In genomic region chr10:11472158-11472753, GRCh38 we compare ENCODE assay signal across 8 cellular contexts.
DNase-seq lines count a peak whose midpoint lies in the region; ATAC-seq and TF ChIP-seq lines count a peak whose summit lies in the region.

No MANE protein-coding gene starts in this region.

- H3K56ac ChIP-seq in mesendoderm (ENCODE audit: low read length) = no peak overlapping the region

- no peak overlapping the region for H2BK5ac ChIP-seq in mesendoderm (ENCODE audit: low read length)

- H2BK120ac ChIP-seq in mesendoderm (ENCODE audit: low read depth, low read length) = no peak overlapping the region

- no CpG with 5 or more reads among the region's 8 CpGs for WGBS in mesendoderm (ENCODE audit: extremely low coverage, insufficient coverage, low lambda C conversion rate)

- H3K18ac ChIP-seq in mesendoderm (ENCODE audit: low read length) = no peak overlapping the region

- ATAC-seq in HG02678 (IDR thresholded peaks at IDR 0.05; ENCODE audit: unreplicated experiment) = peak; percentile 84

- no peak overlapping the region for H3K9ac ChIP-seq in mesendoderm (ENCODE audit: low read length)

- H3K23ac ChIP-seq in mesendoderm (ENCODE audit: low read length) = no peak overlapping the region

- DNase-seq in GM13977 (ENCODE audit: low spot score) (peak; percentile 69), NCI-H2227 treated with DMSO at 0.1 percent for 48 hours (lab: John Stamatoyannopoulos, UW) (peak; percentile 62), ecto neural progenitor cell (ENCODE audit: low spot score) (peak; percentile 82), mesendoderm (peak; percentile 83), cortex of kidney (lab: John Stamatoyannopoulos, UW) (no peak)
- DNase-seq in activated CD4-positive, alpha-beta T cell treated with anti-CD3 and anti-CD28 coated beads, Interleukin-2, amount 50 U/mL, for 4 hours = peak; percentile 60 to 71
- DNase-seq in stimulated activated CD8-positive, alpha-beta memory T cell treated with anti-CD3 and anti-CD28 coated beads, Interleukin-2, amount 100 ng/mL, for 48 hours (ENCODE audit: low read depth in 2 of 2) = peak; percentile 43 to 48

- in situ Hi-C loops in GM13977 (cut with MboI; ENCODE audit: low pct_unique_long_range_greater_than_20kb, low sequenced_read_pairs, unreplicated experiment) = no loop called here

- TF ChIP-seq CTCF in GM13977 (IDR thresholded peaks at IDR 0.05; ENCODE audit: extremely low read depth, insufficient read depth, missing control alignments) = peak; percentile 90

- H3K4me2 ChIP-seq in mesendoderm (ENCODE audit: low read length) = no peak overlapping the region

- no peak overlapping the region for H3K4ac ChIP-seq in mesendoderm (ENCODE audit: low read depth, low read length)

- no peak overlapping the region for H2AK5ac ChIP-seq in mesendoderm (ENCODE audit: low read length)

- H4K8ac ChIP-seq in mesendoderm (ENCODE audit: low read depth, low read length) = no peak overlapping the region

- no peak overlapping the region for H3K27ac ChIP-seq in mesendoderm (ENCODE audit: low read depth, low read length)

- H3K79me1 ChIP-seq in mesendoderm (ENCODE audit: low read length) = peaks cover 2% of the 10 kb centered on the region

- no peak overlapping the region for H2BK15ac ChIP-seq in mesendoderm (replicated peaks; ENCODE audit: low read depth)

- no peak overlapping the region for H3K4me3 ChIP-seq in mesendoderm (ENCODE audit: low read length)

- no peaks in the 10 kb centered on the region for H3K27me3 ChIP-seq in mesendoderm (ENCODE audit: insufficient read depth, low read length, poor library complexity)

- H3K4me1 ChIP-seq in mesendoderm (ENCODE audit: control insufficient read depth, low read depth, low read length) = no peaks in the 10 kb centered on the region

- no peaks in the 10 kb centered on the region for H3K36me3 ChIP-seq in mesendoderm (ENCODE audit: control insufficient read depth, insufficient read depth, low read length)

- no peaks in the 10 kb centered on the region for H3K79me2 ChIP-seq in mesendoderm (ENCODE audit: control insufficient read depth, insufficient read depth, low read length)

- H4K5ac ChIP-seq in mesendoderm (ENCODE audit: low read length) = no peak overlapping the region
